Comparison of ENCODE assay signal across 9 cellular contexts in genomic region chr11:65718964-65719492, GRCh38. TPM values are rescaled to one million over a fixed set of nuclear protein-coding genes. Genes with fewer than 3 reads are reported as not detected.
DNase-seq lines count a peak whose midpoint lies in the region; ATAC-seq and TF ChIP-seq lines count a peak whose summit lies in the region.
"Had no signal": no experiment of that assay in that cellular context is flagged by ENCODE, and none has a peak within 500 bp of the region (broad histone marks: within the 10 kb centered on the region; RNA-seq: fewer than 3 reads in every experiment).

No MANE protein-coding gene starts in this region.

- TF ChIP-seq CTCF in tibial artery (IDR thresholded peaks at IDR 0.05) = no peak

- intact Hi-C loops in tibial artery (cut with DNase I; ENCODE audit: low total_unique reads) = loop anchor here (5.0 kb wide), 1 partner anchor 58 kb away; no protein-coding TSS in a partner anchor

- peaks cover 45% of the 10 kb centered on the region for H3K4me1 Mint-ChIP-seq in activated T-cell treated with anti-CD3 and anti-CD28 coated beads, Interleukin-2, amount 50 U/mL, for 72 hours (ENCODE audit: low read depth)
- peaks cover 28% of the 10 kb centered on the region for H3K4me1 Mint-ChIP-seq in activated naive CD8-positive, alpha-beta T cell (ENCODE audit: low read depth)

- no peak for DNase-seq in activated T-cell treated with anti-CD3 and anti-CD28 coated beads, Interleukin-2, amount 50 U/mL, for 72 hours
- DNase-seq in activated T-cell treated with anti-CD3 and anti-CD28 coated beads, Interleukin-2, amount 50 U/mL, for 1 hour = no peak
- DNase-seq in tibial artery = no peak
- no peak for DNase-seq in dedifferentiated amniotic fluid mesenchymal stem cell (ENCODE audit: extremely low spot score)
- DNase-seq: stimulated activated naive CD4-positive, alpha-beta T cell treated with Interleukin-2 at 50 U/mL for 16 hours had no signal

- H3K27me3 ChIP-seq in iPS-18a (ENCODE audit: control insufficient read depth, insufficient read depth, low read length) (no peaks in the 10 kb centered on the region), tibial artery (no peaks in the 10 kb centered on the region)

- no peaks in the 10 kb centered on the region for H3K9me3 ChIP-seq in iPS-18a (ENCODE audit: control insufficient read depth, low read depth, low read length)
- no peaks in the 10 kb centered on the region for H3K9me3 ChIP-seq in tibial artery

- H3K36me3 ChIP-seq in iPS-18a (ENCODE audit: control insufficient read depth, low read depth, low read length) (peaks cover 48% of the 10 kb centered on the region), tibial artery (peaks cover 55 to 56% (median 55%) of the 10 kb centered on the region in 3 donors)

- peaks cover 8 to 26% of the 10 kb centered on the region in 2 donors for H3K36me3 Mint-ChIP-seq in activated T-cell treated with anti-CD3 and anti-CD28 coated beads, Interleukin-2, amount 50 U/mL, for 72 hours (ENCODE audit: insufficient read depth in 2 of 2)
- peaks cover 5% of the 10 kb centered on the region for H3K36me3 Mint-ChIP-seq in activated naive CD8-positive, alpha-beta T cell

- peak overlapping the region; percentile 81 for H3K4me3 ChIP-seq in iPS-18a (ENCODE audit: low read length)
- H3K4me3 ChIP-seq in tibial artery = peak overlapping the region; percentile 59 to 78

- peak overlapping the region; percentile 95 for H3K27ac Mint-ChIP-seq in activated T-cell treated with anti-CD3 and anti-CD28 coated beads, Interleukin-2, amount 50 U/mL, for 72 hours
- H3K27ac Mint-ChIP-seq in activated naive CD8-positive, alpha-beta T cell = peak overlapping the region; percentile 70

- H3K4me1 ChIP-seq in iPS-18a (ENCODE audit: control insufficient read depth, low read depth, low read length) = no peaks in the 10 kb centered on the region
- peaks cover 0 to 35% (median 20%) of the 10 kb centered on the region in 4 donors for H3K4me1 ChIP-seq in tibial artery

- H3K27me3 Mint-ChIP-seq in activated T-cell treated with anti-CD3 and anti-CD28 coated beads, Interleukin-2, amount 50 U/mL, for 72 hours (ENCODE audit: low read depth) = no peaks in the 10 kb centered on the region
- H3K27me3 Mint-ChIP-seq in activated naive CD8-positive, alpha-beta T cell = no peaks in the 10 kb centered on the region

- H3K9me3 Mint-ChIP-seq in activated T-cell treated with anti-CD3 and anti-CD28 coated beads, Interleukin-2, amount 50 U/mL, for 72 hours = no peaks in the 10 kb centered on the region
- no peaks in the 10 kb centered on the region for H3K9me3 Mint-ChIP-seq in activated naive CD8-positive, alpha-beta T cell (ENCODE audit: low read depth)

- H3K4me3 Mint-ChIP-seq in activated T-cell treated with anti-CD3 and anti-CD28 coated beads, Interleukin-2, amount 50 U/mL, for 72 hours = peak overlapping the region; percentile 93 to 99
- peak overlapping the region; percentile 95 for H3K4me3 Mint-ChIP-seq in activated naive CD8-positive, alpha-beta T cell

- H3K27ac ChIP-seq in iPS-18a (ENCODE audit: low read length) = no peak overlapping the region
- H3K27ac ChIP-seq in tibial artery = peak overlapping the region; percentile 77 to 90

- ATAC-seq in activated T-cell treated with anti-CD3 and anti-CD28 coated beads, Interleukin-2, amount 50 U/mL, for 72 hours (replicated peaks in 1 of 2) = no peak
- ATAC-seq in GM18861 (IDR thresholded peaks at IDR 0.05; ENCODE audit: unreplicated experiment) (no peak), GM21576 (IDR thresholded peaks at IDR 0.05; ENCODE audit: unreplicated experiment) (no peak)

- peak overlapping the region; percentile 70 for H3K9ac ChIP-seq in iPS-18a (ENCODE audit: low read length)

RNA-seq across cellular contexts. Expression of gene RNASEH2C, which starts 1.6 kb away (rescaled TPM):
- 10 to 100 TPM; 35.4 to 37.1 TPM for total RNA-seq in activated T-cell treated with anti-CD3 and anti-CD28 coated beads, Interleukin-2, amount 50 U/mL, for 72 hours

RNA-seq across cellular contexts. Expression of gene KAT5, which starts 7.0 kb away (rescaled TPM):
- 100 to 1,000 TPM in 1 of 2 donors, 10 to 100 TPM in 1; 86.4 to 105 TPM for total RNA-seq in activated T-cell treated with anti-CD3 and anti-CD28 coated beads, Interleukin-2, amount 50 U/mL, for 72 hours

RNA-seq across cellular contexts. Expression of gene RELA, which starts 56.3 kb away (rescaled TPM):
- 100 to 1,000 TPM; 116 to 121 TPM for total RNA-seq in activated T-cell treated with anti-CD3 and anti-CD28 coated beads, Interleukin-2, amount 50 U/mL, for 72 hours
